In genomic region chr5:170070556-170071412, GRCh38 we compare ENCODE assay signal across 8 cellular contexts. TPM values are rescaled to one million over a fixed set of nuclear protein-coding genes. Genes with fewer than 3 reads are reported as not detected.
DNase-seq lines count a peak whose midpoint lies in the region; ATAC-seq and TF ChIP-seq lines count a peak whose summit lies in the region.

No MANE protein-coding gene starts in this region.

- H3K27ac ChIP-seq in AG04450 (ENCODE audit: low read depth, low read length), result no peak overlapping the region

- POLR2A ChIA-PET in AG04450 (lab: Yijun Ruan, JAX), result no interaction called here
- POLR2A ChIA-PET in WTC11 (lab: Charles Lee), result interaction anchor here (0.6 kb wide), 1 partner anchor 24 kb away, joined by 3 read pairs; no protein-coding TSS in a partner anchor

- no peak overlapping the region for H3K4me3 Mint-ChIP-seq in WTC11

- H3K27ac Mint-ChIP-seq in WTC11, result no peak overlapping the region

- no peak overlapping the region for H3K4me3 ChIP-seq in AG04450 (ENCODE audit: low read depth, low read length)

- ATAC-seq in WTC11 (peak; percentile 95), GM21825 (IDR thresholded peaks at IDR 0.05; ENCODE audit: unreplicated experiment) (no peak)

- DNase-seq in AG04450 (ENCODE audit: low read depth, low spot score) (peak; percentile 3), GM20000 (ENCODE audit: low spot score) (no peak), WTC11 (ENCODE audit: low spot score) (peak; percentile 83), hepatic stellate cell (ENCODE audit: low spot score) (peak; percentile 32), NCI-H2107 (lab: John Stamatoyannopoulos, UW) (no peak), COR-L47 (lab: John Stamatoyannopoulos, UW) (no peak)
- DNase-seq in stimulated activated CD4-positive, alpha-beta T cell treated with anti-CD3 and anti-CD28 coated beads, Interleukin-4, amount 100 ng/mL, for 1 hour, result peak; percentile 19

- peak; percentile 75 for TF ChIP-seq CTCF in AG04450 (IDR thresholded peaks at IDR 0.05; ENCODE audit: low read depth, low read length)
- peak; percentile 31 for TF ChIP-seq CTCF in GM20000 (IDR thresholded peaks at IDR 0.05; ENCODE audit: extremely low read depth, missing control alignments)
- peak; percentile 91 for TF ChIP-seq CTCF in WTC11 (IDR thresholded peaks at IDR 0.05)

- H3K9me3 ChIP-seq in AG04450 (ENCODE audit: control insufficient read depth, insufficient read depth, low read length), result no peaks in the 10 kb centered on the region

- no peaks in the 10 kb centered on the region; the same call in 1 of the 2 replicates for H3K27me3 Mint-ChIP-seq in WTC11 (ENCODE audit: low read depth)

- peaks cover 17% of the 10 kb centered on the region for H3K4me1 Mint-ChIP-seq in WTC11

- CTCF ChIA-PET in AG04450 (lab: Charles Lee) (interaction anchor here (0.6 to 2.6 kb wide), 58 partner anchors 9 to 1391 kb away, joined by 3 to 67 read pairs (median 4); partner anchors contain the start of genes INSYN2B and SPDL1), WTC11 (lab: Charles Lee) (interaction anchor here (0.5 to 3.3 kb wide), 46 partner anchors 9 to 1360 kb away, joined by 3 to 21 read pairs (median 4); partner anchors contain the start of gene INSYN2B)

- no peaks in the 10 kb centered on the region for H3K27me3 ChIP-seq in AG04450 (ENCODE audit: control insufficient read depth, insufficient read depth, low read length)

- no peaks in the 10 kb centered on the region for H3K9me3 Mint-ChIP-seq in WTC11

- H3K36me3 Mint-ChIP-seq in WTC11, result no peaks in the 10 kb centered on the region

TF ChIP-seq in WTC11, 78 proteins besides CTCF, POLR2A, EP300 and RAD21:
- TF ChIP-seq SP1 (CRISPR knock-in tag; conservative IDR thresholded peaks at IDR 0.05) (no peak), ELF4 (CRISPR knock-in tag; IDR thresholded peaks at IDR 0.05; ENCODE audit: low read depth) (no peak), ZNF512 (CRISPR knock-in tag; IDR thresholded peaks at IDR 0.05; ENCODE audit: borderline replicate concordance) (no peak), FOXJ3 (CRISPR knock-in tag; IDR thresholded peaks at IDR 0.05; ENCODE audit: borderline replicate concordance) (no peak), ZMAT4 (CRISPR knock-in tag; IDR thresholded peaks at IDR 0.05) (no peak)

RNA-seq across cellular contexts. Expression of gene FOXI1, which starts 34.9 kb away (rescaled TPM):
- not detected in 2 replicates for polyA plus RNA-seq in AG04450 (2011; rRNA removed)
- polyA minus RNA-seq in AG04450 (2011; rRNA and poly(A)+ RNA removed), result not detected in 2 replicates
- not detected in 3 replicates for total RNA-seq in WTC11 (2021)

Comparison
In these comparisons a context has a peak if more than half of its experiments do, and no peak if none do; other contexts are left out.
1. DNase-seq: peak in AG04450 (single experiment), WTC11 (single experiment), hepatic stellate cell (single experiment) and stimulated activated CD4-positive, alpha-beta T cell treated with anti-CD3 and anti-CD28 coated beads, Interleukin-4, amount 100 ng/mL, for 1 hour (single experiment); none in GM20000 (single experiment), NCI-H2107 (single experiment) and COR-L47 (single experiment).
2. CTCF ChIP-seq: peak in every context shown above with its lines; median percentile 91 in WTC11; 75 in AG04450; 31 in GM20000.